ENCODE assay signal across 21 cellular contexts in the genomic region with DNA sequence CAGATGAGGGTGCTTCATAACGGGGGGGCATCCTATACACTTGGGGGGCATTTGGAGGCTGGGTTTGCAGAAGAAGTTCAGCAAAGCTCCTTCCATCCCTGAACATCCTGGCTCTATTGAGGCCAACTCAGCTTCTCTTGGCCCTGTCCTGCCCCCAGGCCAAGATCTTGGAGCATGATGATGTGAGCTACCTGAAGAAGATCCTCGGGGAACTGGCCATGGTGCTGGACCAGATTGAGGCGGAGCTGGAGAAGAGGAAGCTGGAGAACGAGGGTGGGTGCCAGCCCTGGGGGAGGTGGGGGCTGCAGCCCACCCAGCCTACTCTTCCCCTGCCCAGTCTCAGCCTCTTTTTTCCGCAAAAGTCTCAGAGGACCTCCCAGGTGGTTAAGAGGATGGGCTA. TPM values are rescaled to one million over a fixed set of nuclear protein-coding genes. Genes with fewer than 3 reads are reported as not detected.
A peak's percentile ranks its signal among the peaks of the same experiment; 100 is the strongest.
DNase-seq lines count a peak whose midpoint lies in the region; ATAC-seq and TF ChIP-seq lines count a peak whose summit lies in the region.
"Had no signal": no experiment of that assay in that cellular context is flagged by ENCODE, and none has a peak within 500 bp of the region (broad histone marks: within the 10 kb centered on the region; RNA-seq: fewer than 3 reads in every experiment).

No MANE protein-coding gene starts in this region.

- no peaks in the 10 kb centered on the region for H3K36me3 Mint-ChIP-seq in activated CD8-positive, alpha-beta T cell treated with anti-CD3 and anti-CD28 coated beads for 36 hours (ENCODE audit: low read depth)
- H3K36me3 Mint-ChIP-seq in activated CD8-positive, alpha-beta T cell treated with anti-CD3 and anti-CD28 coated beads, Interleukin-2, amount 10 ng/mL, durations not matched to agents 7 days and 5 days (ENCODE audit: low read depth): no peaks in the 10 kb centered on the region
- no peaks in the 10 kb centered on the region for H3K36me3 Mint-ChIP-seq in nephron progenitor cell (ENCODE audit: low read depth)

- no peaks in the 10 kb centered on the region for H3K4me1 Mint-ChIP-seq in activated CD8-positive, alpha-beta T cell treated with anti-CD3 and anti-CD28 coated beads for 36 hours (ENCODE audit: low read depth)
- H3K4me1 Mint-ChIP-seq in activated CD8-positive, alpha-beta T cell treated with anti-CD3 and anti-CD28 coated beads, Interleukin-2, amount 10 ng/mL, durations not matched to agents 7 days and 5 days (ENCODE audit: low read depth): no peaks in the 10 kb centered on the region
- H3K4me1 Mint-ChIP-seq in nephron progenitor cell: no peaks in the 10 kb centered on the region
- H3K4me1 Mint-ChIP-seq: activated naive CD4-positive, alpha-beta T cell treated with anti-CD3 and anti-CD28 coated beads, Interleukin-2, amount 50 U/mL, for 24 hours; brain had no signal

- intact Hi-C loops in activated CD8-positive, alpha-beta T cell treated with anti-CD3 and anti-CD28 coated beads for 36 hours (cut with micrococcal nuclease): no loop called here

- TF ChIP-seq CTCF in activated CD8-positive, alpha-beta T cell treated with anti-CD3 and anti-CD28 coated beads for 36 hours (IDR thresholded peaks at IDR 0.05): no peak
- no peak for TF ChIP-seq CTCF in nephron progenitor cell (IDR thresholded peaks at IDR 0.05)

- no peak overlapping the region for H3K27ac Mint-ChIP-seq in activated CD8-positive, alpha-beta T cell treated with anti-CD3 and anti-CD28 coated beads for 36 hours
- no peak overlapping the region for H3K27ac Mint-ChIP-seq in activated CD8-positive, alpha-beta T cell treated with anti-CD3 and anti-CD28 coated beads, Interleukin-2, amount 10 ng/mL, durations not matched to agents 7 days and 5 days
- H3K27ac Mint-ChIP-seq in nephron progenitor cell: no peak overlapping the region
- H3K27ac Mint-ChIP-seq: activated naive CD4-positive, alpha-beta T cell treated with anti-CD3 and anti-CD28 coated beads, Interleukin-2, amount 50 U/mL, for 24 hours; brain; CD8-positive, alpha-beta T cell had no signal

- no peak for ATAC-seq in activated CD8-positive, alpha-beta T cell treated with anti-CD3 and anti-CD28 coated beads for 36 hours
- no peak for ATAC-seq in activated CD8-positive, alpha-beta T cell treated with anti-CD3 and anti-CD28 coated beads, Interleukin-2, amount 10 ng/mL, durations not matched to agents 7 days and 5 days
- ATAC-seq in GM19324 (IDR thresholded peaks at IDR 0.05; ENCODE audit: low FRiP score, unreplicated experiment): no peak
- ATAC-seq: CD8-positive, alpha-beta T cell; esophagus mucosa had no signal

- peak; percentile 8 for DNase-seq in activated CD8-positive, alpha-beta T cell treated with anti-CD3 and anti-CD28 coated beads for 36 hours
- no peak for DNase-seq in activated CD8-positive, alpha-beta T cell treated with anti-CD3 and anti-CD28 coated beads, Interleukin-2, amount 10 ng/mL, durations not matched to agents 7 days and 5 days
- DNase-seq in KBM-7: peak; percentile 28
- DNase-seq in UCSD-AML1 (lab: John Stamatoyannopoulos, UW; ENCODE audit: unreplicated experiment): peak; percentile 12
- DNase-seq in nephron progenitor cell: peak; percentile 57
- no peak for DNase-seq in kidney tubule cell (ENCODE audit: low spot score)
- DNase-seq in Ammon's horn (ENCODE audit: low spot score): no peak
- DNase-seq: activated CD4-positive, alpha-beta T cell treated with anti-CD3 and anti-CD28 coated beads for 1 hour; CD8-positive, alpha-beta T cell; dermis blood vessel endothelial cell; glutamatergic neuron; MM.1S; NCI-H2081; NCI-H69; stomach; T-helper 2 cell had no signal

- POLR2A ChIA-PET in activated CD8-positive, alpha-beta T cell treated with anti-CD3 and anti-CD28 coated beads for 36 hours (lab: Charles Lee): interaction anchor here (1.0 kb wide), 1 partner anchor 18 kb away, joined by 3 read pairs; no protein-coding TSS in a partner anchor
- POLR2A ChIA-PET in activated CD8-positive, alpha-beta T cell treated with anti-CD3 and anti-CD28 coated beads, Interleukin-2, amount 10 ng/mL, durations not matched to agents 7 days and 5 days (lab: Charles Lee): interaction anchor here (1.0 kb wide), 1 partner anchor 25 kb away, joined by 3 read pairs; no protein-coding TSS in a partner anchor

- CTCF ChIA-PET in activated CD8-positive, alpha-beta T cell treated with anti-CD3 and anti-CD28 coated beads for 36 hours (lab: Charles Lee): interaction anchor here (1.2 to 1.4 kb wide), 2 partner anchors 47 to 120 kb away, joined by 3 read pairs; no protein-coding TSS in a partner anchor
- CTCF ChIA-PET in activated CD8-positive, alpha-beta T cell treated with anti-CD3 and anti-CD28 coated beads, Interleukin-2, amount 10 ng/mL, durations not matched to agents 7 days and 5 days (lab: Charles Lee): interaction anchor here (1.5 kb wide), 1 partner anchor 47 kb away, joined by 4 read pairs; no protein-coding TSS in a partner anchor

- H3K27me3 Mint-ChIP-seq in activated CD8-positive, alpha-beta T cell treated with anti-CD3 and anti-CD28 coated beads for 36 hours: no peaks in the 10 kb centered on the region
- no peaks in the 10 kb centered on the region for H3K27me3 Mint-ChIP-seq in activated CD8-positive, alpha-beta T cell treated with anti-CD3 and anti-CD28 coated beads, Interleukin-2, amount 10 ng/mL, durations not matched to agents 7 days and 5 days (ENCODE audit: low read depth)
- peaks cover 10% of the 10 kb centered on the region for H3K27me3 Mint-ChIP-seq in nephron progenitor cell (ENCODE audit: low read depth, poor library complexity)
- H3K27me3 Mint-ChIP-seq: activated naive CD4-positive, alpha-beta T cell treated with anti-CD3 and anti-CD28 coated beads, Interleukin-2, amount 50 U/mL, for 24 hours; brain had no signal

- no peaks in the 10 kb centered on the region for H3K9me3 Mint-ChIP-seq in activated CD8-positive, alpha-beta T cell treated with anti-CD3 and anti-CD28 coated beads for 36 hours
- H3K9me3 Mint-ChIP-seq in activated CD8-positive, alpha-beta T cell treated with anti-CD3 and anti-CD28 coated beads, Interleukin-2, amount 10 ng/mL, durations not matched to agents 7 days and 5 days (ENCODE audit: insufficient read depth): no peaks in the 10 kb centered on the region
- H3K9me3 Mint-ChIP-seq in nephron progenitor cell: no peaks in the 10 kb centered on the region
- H3K9me3 Mint-ChIP-seq: activated naive CD4-positive, alpha-beta T cell treated with anti-CD3 and anti-CD28 coated beads, Interleukin-2, amount 50 U/mL, for 24 hours; CD8-positive, alpha-beta T cell had no signal

- in situ Hi-C loops in KBM-7 (cut with MboI; ENCODE audit: low pct_unique_long_range_greater_than_20kb, low sequenced_read_pairs): no loop called here

- H3K4me3 Mint-ChIP-seq in activated CD8-positive, alpha-beta T cell treated with anti-CD3 and anti-CD28 coated beads for 36 hours: no peak overlapping the region
- no peak overlapping the region for H3K4me3 Mint-ChIP-seq in activated CD8-positive, alpha-beta T cell treated with anti-CD3 and anti-CD28 coated beads, Interleukin-2, amount 10 ng/mL, durations not matched to agents 7 days and 5 days
- H3K4me3 Mint-ChIP-seq in nephron progenitor cell: no peak overlapping the region
- H3K4me3 Mint-ChIP-seq: activated naive CD4-positive, alpha-beta T cell treated with anti-CD3 and anti-CD28 coated beads, Interleukin-2, amount 50 U/mL, for 24 hours; brain; CD8-positive, alpha-beta T cell had no signal

RNA-seq across cellular contexts. Expression of a gene that starts 17.2 kb away (rescaled TPM):
- total RNA-seq in activated CD8-positive, alpha-beta T cell treated with anti-CD3 and anti-CD28 coated beads for 36 hours: under 1 TPM in 1 of 2 experiments, not detected in 1; 0.18 TPM
- not detected for total RNA-seq in activated CD8-positive, alpha-beta T cell treated with anti-CD3 and anti-CD28 coated beads, Interleukin-2, amount 10 ng/mL, durations not matched to agents 7 days and 5 days
- total RNA-seq: CD8-positive, alpha-beta T cell; dermis blood vessel endothelial cell; esophagus mucosa; G401 had no signal

RNA-seq across cellular contexts. Expression of a gene that starts 46.7 kb away (rescaled TPM):
- 1 to 10 TPM; 2.0 to 2.1 TPM for total RNA-seq in activated CD8-positive, alpha-beta T cell treated with anti-CD3 and anti-CD28 coated beads for 36 hours
- 1 to 10 TPM; 2.7 to 2.9 TPM for total RNA-seq in activated CD8-positive, alpha-beta T cell treated with anti-CD3 and anti-CD28 coated beads, Interleukin-2, amount 10 ng/mL, durations not matched to agents 7 days and 5 days

RNA-seq across cellular contexts. Expression of a gene that starts 53.7 kb away (rescaled TPM):
- total RNA-seq in activated CD8-positive, alpha-beta T cell treated with anti-CD3 and anti-CD28 coated beads for 36 hours: 10 to 100 TPM; 20.9 to 23.3 TPM
- total RNA-seq in activated CD8-positive, alpha-beta T cell treated with anti-CD3 and anti-CD28 coated beads, Interleukin-2, amount 10 ng/mL, durations not matched to agents 7 days and 5 days: 10 to 100 TPM; 19.1 to 19.9 TPM

Comparison
In these comparisons a context has a peak if more than half of its experiments do, and no peak if none do; other contexts are left out.
1. DNase-seq: peak in activated CD8-positive, alpha-beta T cell treated with anti-CD3 and anti-CD28 coated beads for 36 hours (single experiment), KBM-7 (single experiment), UCSD-AML1 (single experiment) and nephron progenitor cell (single experiment); none in activated CD8-positive, alpha-beta T cell treated with anti-CD3 and anti-CD28 coated beads, Interleukin-2, amount 10 ng/mL, durations not matched to agents 7 days and 5 days (single experiment), kidney tubule cell (single experiment) and Ammon's horn (single experiment).